Comparison of ENCODE assay signal across 14 cellular contexts in the genomic region with DNA sequence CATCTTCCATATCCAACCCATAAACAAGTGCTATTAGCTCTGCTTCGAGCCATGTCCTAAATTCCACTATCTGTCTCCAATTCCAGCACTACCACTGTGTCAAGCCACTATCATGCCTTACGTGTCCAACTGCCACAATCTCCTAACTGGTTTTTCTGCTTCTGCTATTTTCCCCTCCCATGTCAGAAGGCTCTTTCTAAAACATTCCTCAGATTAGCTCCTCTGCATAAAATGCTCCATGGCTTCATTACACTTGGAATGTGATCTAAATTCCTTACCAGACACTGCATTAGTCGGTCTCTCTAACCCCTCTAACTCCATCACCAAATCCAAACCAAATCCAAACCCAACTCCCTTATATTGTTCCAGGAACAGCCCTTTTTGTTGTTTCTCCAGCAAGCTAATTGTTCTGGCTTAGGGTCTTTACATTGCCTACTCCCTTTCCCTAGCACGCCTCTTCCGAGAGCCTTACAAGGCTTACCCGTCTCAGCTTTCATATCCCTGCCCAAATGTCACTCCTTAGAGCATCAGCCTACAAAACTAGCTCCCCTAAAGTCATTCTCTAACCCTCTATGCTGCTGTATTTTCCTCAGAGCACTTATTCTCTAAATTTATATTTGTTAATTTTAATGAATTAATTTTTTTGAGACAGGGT.
"Had no signal": no experiment of that assay in that cellular context is flagged by ENCODE, and none has a peak within 500 bp of the region (broad histone marks: within the 10 kb centered on the region; RNA-seq: fewer than 3 reads in every experiment).

No MANE protein-coding gene starts in this region.

- ATAC-seq: effector memory CD8-positive, alpha-beta T cell; foreskin keratinocyte; left lobe of liver; mucosa of descending colon; naive thymus-derived CD8-positive, alpha-beta T cell; right cardiac atrium; stimulated activated memory B cell treated with anti-CD40 and anti-IgM and Interleukin-4, amounts not matched to agents 10 μg/mL and 1 μg/mL and 100 μg/mL, for 72 hours; upper lobe of right lung had no signal

- H3K4me1 ChIP-seq: foreskin keratinocyte, tibial artery, upper lobe of right lung, vagina had no signal

- H3K36me3 ChIP-seq: tibial artery, upper lobe of right lung, vagina had no signal

- H3K27ac ChIP-seq: foreskin keratinocyte, tibial artery, upper lobe of right lung, vagina had no signal

- DNase-seq: effector memory CD8-positive, alpha-beta T cell; foreskin keratinocyte; kidney glomerular epithelial cell; mammary epithelial cell; mucosa of descending colon; naive thymus-derived CD8-positive, alpha-beta T cell; posterior cingulate gyrus; right cardiac atrium; stimulated activated CD4-positive, alpha-beta T cell treated with anti-CD3 and anti-CD28 coated beads, Interleukin-4, amount 100 ng/mL, for 1 hour; tibial artery; upper lobe of right lung had no signal

- H3K4me3 ChIP-seq: mucosa of descending colon, tibial artery, upper lobe of right lung, vagina had no signal

- H3K9me3 ChIP-seq: mucosa of descending colon, tibial artery, upper lobe of right lung, vagina had no signal

- H3K27me3 ChIP-seq: foreskin keratinocyte, tibial artery, upper lobe of right lung, vagina had no signal
